In genomic region chr5:6419340-6419852, GRCh38 we compare ENCODE assay signal across 19 cellular contexts. TPM values are rescaled to one million over a fixed set of nuclear protein-coding genes. Genes with fewer than 3 reads are reported as not detected.
DNase-seq lines count a peak whose midpoint lies in the region; ATAC-seq, FAIRE-seq and TF ChIP-seq lines count a peak whose summit lies in the region.
"Had no signal": no experiment of that assay in that cellular context is flagged by ENCODE, and none has a peak within 500 bp of the region (broad histone marks: within the 10 kb centered on the region; RNA-seq: fewer than 3 reads in every experiment).

No MANE protein-coding gene starts in this region.

- WGBS in sigmoid colon, 2 donors = 12 to 50% methylated on average over 8 of the region's 8 CpGs

- TF ChIP-seq CTCF in astrocyte (IDR thresholded peaks at IDR 0.05; ENCODE audit: insufficient read depth, low read depth, low read length) = no peak
- no peak for TF ChIP-seq CTCF in sigmoid colon (IDR thresholded peaks at IDR 0.05)

- peaks cover 8% of the 10 kb centered on the region for H3K9me3 Mint-ChIP-seq in astrocyte (ENCODE audit: unreplicated experiment)
- H3K9me3 Mint-ChIP-seq in stimulated activated naive B cell treated with anti-CD40 and anti-IgM and Interleukin-4, amounts not matched to agents 10 μg/mL and 1 μg/mL and 100 μg/mL, for 72 hours = peaks cover 0 to 3% of the 10 kb centered on the region in 2 donors
- H3K9me3 Mint-ChIP-seq: activated naive CD4-positive, alpha-beta T cell treated with anti-CD3 and anti-CD28 coated beads, Interleukin-2, amount 10 ng/mL, durations not matched to agents 7 days and 5 days; central memory CD8-positive, alpha-beta T cell had no signal

- no peaks in the 10 kb centered on the region for H3K27me3 ChIP-seq in astrocyte (ENCODE audit: insufficient read depth, low read length)
- H3K27me3 ChIP-seq in sigmoid colon = no peaks in the 10 kb centered on the region

- no peaks in the 10 kb centered on the region for H4K20me1 ChIP-seq in astrocyte (ENCODE audit: insufficient read depth, low read length)

- no peaks in the 10 kb centered on the region for H3K36me3 Mint-ChIP-seq in astrocyte (ENCODE audit: low read depth, unreplicated experiment)
- no peaks in the 10 kb centered on the region for H3K36me3 Mint-ChIP-seq in stimulated activated naive B cell treated with anti-CD40 and anti-IgM and Interleukin-4, amounts not matched to agents 10 μg/mL and 1 μg/mL and 100 μg/mL, for 72 hours
- H3K36me3 Mint-ChIP-seq: activated naive CD4-positive, alpha-beta T cell treated with anti-CD3 and anti-CD28 coated beads, Interleukin-2, amount 10 ng/mL, durations not matched to agents 7 days and 5 days had no signal

- H3K27ac ChIP-seq in astrocyte (ENCODE audit: low read depth, low read length) (no peak overlapping the region), sigmoid colon (peak overlapping the region in 3 of 4 donors; percentile 54 to 69 (median 64))

- no peaks in the 10 kb centered on the region for H3K36me3 ChIP-seq in astrocyte (ENCODE audit: insufficient read depth, low read length)
- no peaks in the 10 kb centered on the region for H3K36me3 ChIP-seq in sigmoid colon

- H3K27me3 Mint-ChIP-seq in astrocyte (ENCODE audit: low read depth, unreplicated experiment) = peaks cover 43% of the 10 kb centered on the region
- H3K27me3 Mint-ChIP-seq in stimulated activated naive B cell treated with anti-CD40 and anti-IgM and Interleukin-4, amounts not matched to agents 10 μg/mL and 1 μg/mL and 100 μg/mL, for 72 hours = peaks cover 5 to 26% of the 10 kb centered on the region in 2 donors

- H3K79me2 ChIP-seq in astrocyte (ENCODE audit: insufficient read depth, low read length) = no peaks in the 10 kb centered on the region

- intact Hi-C loops in sigmoid colon (cut with DNase I) = loop anchor here (5.0 kb wide), 1 partner anchor 42 kb away; the partner anchor contains the start of gene MED10

- no peak overlapping the region for H3K27ac Mint-ChIP-seq in astrocyte (ENCODE audit: unreplicated experiment)
- no peak overlapping the region for H3K27ac Mint-ChIP-seq in stimulated activated naive B cell treated with anti-CD40 and anti-IgM and Interleukin-4, amounts not matched to agents 10 μg/mL and 1 μg/mL and 100 μg/mL, for 72 hours
- H3K27ac Mint-ChIP-seq: activated naive CD4-positive, alpha-beta T cell treated with anti-CD3 and anti-CD28 coated beads, Interleukin-2, amount 10 ng/mL, durations not matched to agents 7 days and 5 days; memory B cell had no signal

- no peak for ATAC-seq in GM21723 (IDR thresholded peaks at IDR 0.05; ENCODE audit: unreplicated experiment)
- no peak for ATAC-seq in stimulated activated naive B cell treated with anti-CD40 and anti-IgM and Interleukin-4, amounts not matched to agents 10 μg/mL and 1 μg/mL and 100 μg/mL, for 72 hours (replicated peaks)

- H2AFZ ChIP-seq in astrocyte (ENCODE audit: low read depth, low read length) = no peak overlapping the region

- peak in 1 of 4 donors; percentile 8 for TF ChIP-seq EP300 in sigmoid colon (IDR thresholded peaks at IDR 0.05)

- no peaks in the 10 kb centered on the region for H3K4me1 ChIP-seq in astrocyte (ENCODE audit: insufficient read depth, low read length)
- H3K4me1 ChIP-seq in sigmoid colon = peaks cover 0 to 22% (median 20%) of the 10 kb centered on the region in 4 donors

- no peak overlapping the region for H3K9ac ChIP-seq in astrocyte (ENCODE audit: low read length)

- H3K4me3 Mint-ChIP-seq in astrocyte (ENCODE audit: unreplicated experiment) = no peak overlapping the region
- H3K4me3 Mint-ChIP-seq in stimulated activated naive B cell treated with anti-CD40 and anti-IgM and Interleukin-4, amounts not matched to agents 10 μg/mL and 1 μg/mL and 100 μg/mL, for 72 hours = no peak overlapping the region
- H3K4me3 Mint-ChIP-seq: activated naive CD4-positive, alpha-beta T cell treated with anti-CD3 and anti-CD28 coated beads, Interleukin-2, amount 10 ng/mL, durations not matched to agents 7 days and 5 days; central memory CD8-positive, alpha-beta T cell; memory B cell had no signal

- FAIRE-seq in astrocyte (lab: Jason Lieb, UNC) = no peak
- FAIRE-seq: A204.1, urothelium cell line had no signal

- H3K4me1 Mint-ChIP-seq in astrocyte (ENCODE audit: low read depth, unreplicated experiment) = peaks cover 2% of the 10 kb centered on the region
- no peaks in the 10 kb centered on the region for H3K4me1 Mint-ChIP-seq in stimulated activated naive B cell treated with anti-CD40 and anti-IgM and Interleukin-4, amounts not matched to agents 10 μg/mL and 1 μg/mL and 100 μg/mL, for 72 hours
- H3K4me1 Mint-ChIP-seq: activated naive CD4-positive, alpha-beta T cell treated with anti-CD3 and anti-CD28 coated beads, Interleukin-2, amount 10 ng/mL, durations not matched to agents 7 days and 5 days; central memory CD8-positive, alpha-beta T cell had no signal

- H3K9me3 ChIP-seq in astrocyte (ENCODE audit: insufficient read depth, low read depth, low read length) (no peaks in the 10 kb centered on the region), sigmoid colon (no peaks in the 10 kb centered on the region)

- DNase-seq in NCI-H510A treated with DMSO at 0.1 percent for 48 hours (lab: John Stamatoyannopoulos, UW) (peak; percentile 28), NCI-H510A (lab: John Stamatoyannopoulos, UW) (no peak), NCI-H2107 (lab: John Stamatoyannopoulos, UW) (peak; percentile 18), astrocyte (ENCODE audit: low read depth) (peak; percentile 1), sigmoid colon (no peak), C1 segment of cervical spinal cord (lab: John Stamatoyannopoulos, UW) (no peak)
- no peak for DNase-seq in stimulated activated naive B cell treated with anti-CD40 and anti-IgM and Interleukin-4, amounts not matched to agents 10 μg/mL and 1 μg/mL and 100 μg/mL, for 72 hours
- DNase-seq: activated CD8-positive, alpha-beta memory T cell treated with anti-CD3 and anti-CD28 coated beads for 24 hours; activated naive CD4-positive, alpha-beta T cell treated with anti-CD3 and anti-CD28 coated beads, Interleukin-2, amount 10 ng/mL, durations not matched to agents 7 days and 5 days; Calu3; Kasumi-1; T1000 had no signal

- H3K4me3 ChIP-seq in astrocyte (ENCODE audit: insufficient read depth, low read depth, low read length) = no peak overlapping the region
- H3K4me3 ChIP-seq in sigmoid colon = no peak overlapping the region

- H3K4me2 ChIP-seq in astrocyte (ENCODE audit: low read length) = no peak overlapping the region

- no peak for TF ChIP-seq POLR2A in sigmoid colon (IDR thresholded peaks at IDR 0.05)

RNA-seq across cellular contexts. Expression of gene UBE2QL1, which starts 29.3 kb away (rescaled TPM):
- total RNA-seq in astrocyte (0.34 and 0.50 TPM in 2 replicates), sigmoid colon (1 to 10 TPM; 3.6 to 5.5 (median 5.0) TPM)
- under 1 TPM; under 0.01 to 0.23 (median 0.22) TPM for polyA plus RNA-seq in sigmoid colon
- total RNA-seq: Calu3, epithelial cell of proximal tubule, osteocyte had no signal

RNA-seq across cellular contexts. Expression of gene MED10, which starts 41.0 kb away (rescaled TPM):
- total RNA-seq in astrocyte (40.8 and 49.3 TPM in 2 replicates), sigmoid colon (10 to 100 TPM; 29.2 to 67.6 (median 37.3) TPM)
- polyA plus RNA-seq in sigmoid colon = 10 to 100 TPM; 38.4 to 56.5 (median 46.2) TPM

Comparison
In these comparisons a context has a peak if more than half of its experiments do, and no peak if none do; other contexts are left out.
1. DNase-seq: peak in NCI-H510A treated with DMSO at 0.1 percent for 48 hours (single experiment), NCI-H2107 (single experiment) and astrocyte (single experiment); none in NCI-H510A (single experiment), sigmoid colon (single experiment), C1 segment of cervical spinal cord (0 of 14) and stimulated activated naive B cell treated with anti-CD40 and anti-IgM and Interleukin-4, amounts not matched to agents 10 μg/mL and 1 μg/mL and 100 μg/mL, for 72 hours (single experiment).